In the genomic region with DNA sequence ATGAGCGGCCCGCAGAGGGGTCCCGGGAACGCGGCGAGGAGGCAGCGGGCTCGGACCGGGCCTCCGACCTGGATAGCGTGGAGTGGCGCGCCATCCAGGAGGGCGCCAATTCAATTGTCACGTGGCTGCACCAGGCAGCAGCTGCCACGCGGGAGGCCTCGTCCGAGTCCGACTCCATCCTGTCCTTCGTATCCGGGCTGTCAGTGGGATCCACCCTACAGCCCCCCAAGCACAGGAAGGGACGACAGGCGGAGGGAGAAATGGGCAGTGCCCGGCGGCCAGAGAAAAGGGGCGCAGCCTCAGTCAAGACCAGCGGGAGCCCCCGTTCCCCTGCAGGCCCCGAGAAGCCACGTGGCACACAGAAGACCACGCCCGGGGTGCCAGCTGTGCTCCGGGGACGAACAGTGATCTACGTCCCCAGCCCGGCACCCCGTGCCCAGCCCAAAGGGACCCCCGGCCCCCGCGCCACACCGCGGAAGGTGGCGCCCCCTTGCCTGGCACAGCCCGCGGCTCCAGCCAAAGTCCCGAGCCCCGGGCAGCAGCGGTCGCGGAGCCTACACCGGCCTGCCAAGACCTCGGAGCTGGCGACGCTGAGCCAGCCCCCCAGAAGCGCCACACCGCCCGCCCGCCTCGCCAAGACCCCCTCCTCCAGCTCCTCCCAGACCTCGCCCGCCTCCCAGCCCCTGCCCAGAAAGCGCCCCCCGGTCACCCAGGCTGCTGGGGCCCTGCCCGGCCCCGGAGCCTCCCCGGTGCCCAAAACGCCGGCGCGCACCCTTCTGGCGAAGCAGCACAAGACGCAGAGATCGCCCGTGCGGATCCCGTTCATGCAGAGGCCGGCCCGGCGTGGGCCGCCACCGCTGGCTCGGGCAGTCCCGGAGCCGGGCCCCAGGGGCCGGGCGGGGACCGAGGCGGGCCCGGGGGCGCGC, we compare ENCODE assay signal across 7 cellular contexts. TPM values are rescaled to one million over a fixed set of nuclear protein-coding genes. Genes with fewer than 3 reads are reported as not detected.
DNase-seq lines count a peak whose midpoint lies in the region; ATAC-seq and TF ChIP-seq lines count a peak whose summit lies in the region.
"Had no signal": no experiment of that assay in that cellular context is flagged by ENCODE, and none has a peak within 500 bp of the region (broad histone marks: within the 10 kb centered on the region; RNA-seq: fewer than 3 reads in every experiment).

No MANE protein-coding gene starts in this region.

- no peak for TF ChIP-seq POLR2A in stomach (IDR thresholded peaks at IDR 0.05)

- TF ChIP-seq CTCF in endodermal cell (conservative IDR thresholded peaks at IDR 0.05): no peak
- no peak for TF ChIP-seq CTCF in stomach (IDR thresholded peaks at IDR 0.05)

- TF ChIP-seq EP300 in stomach (IDR thresholded peaks at IDR 0.05): no peak

- H3K4me1 ChIP-seq in endodermal cell (ENCODE audit: control insufficient read depth, insufficient read depth, low read length) (peaks cover 12% of the 10 kb centered on the region), stomach (peaks cover 61 to 84% (median 82%) of the 10 kb centered on the region in 4 donors)

- H3K4me3 Mint-ChIP-seq in endodermal cell: no peak overlapping the region

- peak; percentile 63 for DNase-seq in activated CD4-positive, alpha-beta T cell treated with anti-CD3 and anti-CD28 coated beads for 48 hours
- no peak for DNase-seq in activated CD4-positive, alpha-beta T cell treated with anti-CD3 and anti-CD28 coated beads, Interleukin-2, amount 50 U/mL, for 1 hour
- DNase-seq in endodermal cell: peak; percentile 88
- no peak for DNase-seq in stomach
- DNase-seq: BE2C had no signal

- H3K27ac Mint-ChIP-seq in endodermal cell: no peak overlapping the region

- no peaks in the 10 kb centered on the region for H3K9me3 ChIP-seq in endodermal cell (ENCODE audit: control insufficient read depth, low read length)
- no peaks in the 10 kb centered on the region for H3K9me3 ChIP-seq in stomach
- H3K9me3 ChIP-seq: BE2C had no signal

- H3K9ac ChIP-seq in endodermal cell (ENCODE audit: extremely low read depth, low read length, poor library complexity, severe bottlenecking): no peak overlapping the region

- no peak overlapping the region for H3K27ac ChIP-seq in endodermal cell (ENCODE audit: low read depth, low read length)
- no peak overlapping the region for H3K27ac ChIP-seq in stomach

- H3K27me3 Mint-ChIP-seq in endodermal cell (ENCODE audit: insufficient read depth): peaks cover 72% of the 10 kb centered on the region

- H3K4me3 ChIP-seq in endodermal cell (ENCODE audit: low read length): no peak overlapping the region
- peak overlapping the region in 3 of 4 donors; percentile 27 to 38 (median 34) for H3K4me3 ChIP-seq in stomach

- intact Hi-C loops in stomach (cut with DNase I; ENCODE audit: low total_unique reads): no loop called here

- H3K9me3 Mint-ChIP-seq in endodermal cell: no peaks in the 10 kb centered on the region

- H3K36me3 ChIP-seq in endodermal cell (ENCODE audit: control insufficient read depth, insufficient read depth, low read length): no peaks in the 10 kb centered on the region
- no peaks in the 10 kb centered on the region for H3K36me3 ChIP-seq in stomach

- H3K27me3 ChIP-seq in endodermal cell (ENCODE audit: control insufficient read depth, insufficient read depth, low read length, poor library complexity, severe bottlenecking) (peaks cover 96% of the 10 kb centered on the region), stomach (peaks cover 42 to 93% (median 83%) of the 10 kb centered on the region in 3 donors)
- H3K27me3 ChIP-seq: BE2C had no signal

- no peaks in the 10 kb centered on the region for H3K4me1 Mint-ChIP-seq in endodermal cell

- H3K36me3 Mint-ChIP-seq in endodermal cell (ENCODE audit: low read depth): no peaks in the 10 kb centered on the region

- 16 to 26% methylated on average over 41 to 92 of the region's 92 CpGs for WGBS in endodermal cell (ENCODE audit: insufficient coverage in 1 of 2, insufficient read length in 1 of 2), 2 experiments
- WGBS in stomach, 5 donors: 3 to 7% (median 5%) methylated on average over 39 to 92 of the region's 92 CpGs

- ATAC-seq in HG03095 (IDR thresholded peaks at IDR 0.05; ENCODE audit: unreplicated experiment) (no peak), HG02938 (IDR thresholded peaks at IDR 0.05; ENCODE audit: unreplicated experiment) (no peak)

RNA-seq across cellular contexts. Expression of a gene that starts 10.5 kb away (rescaled TPM):
- total RNA-seq in endodermal cell: 10 to 100 TPM; 40.0 to 51.1 TPM
- 29.8 TPM for polyA plus RNA-seq in endodermal cell (2013, experiment 1 of 2)
- polyA plus RNA-seq in endodermal cell (2013, experiment 2 of 2): 25.4 TPM
- 10 to 100 TPM in 4 of 5 donors, 1 to 10 TPM in 1; 5.4 to 84.3 (median 21.3) TPM for total RNA-seq in stomach
- 10 to 100 TPM; 25.4 to 34.9 (median 32.7) TPM for polyA plus RNA-seq in stomach

RNA-seq across cellular contexts. Expression of a gene that starts 18.6 kb away (rescaled TPM):
- under 1 TPM; 0.38 to 0.57 TPM for total RNA-seq in endodermal cell
- 23.2 TPM for polyA plus RNA-seq in endodermal cell (2013, experiment 1 of 2)
- 22.1 TPM for polyA plus RNA-seq in endodermal cell (2013, experiment 2 of 2)
- total RNA-seq in stomach: 1 to 10 TPM in 2 of 5 donors, under 1 TPM in 2, not detected in 1; 0.58 to 3.5 (median 2.0) TPM
- polyA plus RNA-seq in stomach: under 1 TPM; 0.10 to 0.31 (median 0.15) TPM

RNA-seq across cellular contexts. Expression of a gene that starts 21.6 kb away (rescaled TPM):
- total RNA-seq in endodermal cell (10 to 100 TPM; 25.2 to 31.6 TPM), stomach (10 to 100 TPM in 2 of 5 donors, 1 to 10 TPM in 1, not detected in 2; 1.7 to 26.8 (median 19.7) TPM)
- 15.2 TPM for polyA plus RNA-seq in endodermal cell (2013, experiment 1 of 2)
- 12.1 TPM for polyA plus RNA-seq in endodermal cell (2013, experiment 2 of 2)
- polyA plus RNA-seq in stomach: 1 to 10 TPM; 2.7 to 5.0 (median 3.2) TPM

RNA-seq across cellular contexts. Expression of a gene that starts 22.4 kb away (rescaled TPM):
- total RNA-seq in endodermal cell (10 to 100 TPM; 24.7 to 49.4 TPM), stomach (10 to 100 TPM in 1 of 5 donors, 1 to 10 TPM in 1, not detected in 3; 3.7 to 24.3 TPM)
- polyA plus RNA-seq in endodermal cell (2013, experiment 1 of 2): 13.9 TPM
- polyA plus RNA-seq in endodermal cell (2013, experiment 2 of 2): 13.0 TPM
- polyA plus RNA-seq in stomach: 10 to 100 TPM in 1 of 3 donors, 1 to 10 TPM in 2; 3.5 to 10.1 (median 6.1) TPM

RNA-seq across cellular contexts. Expression of a gene that starts 30.3 kb away (rescaled TPM):
- total RNA-seq in endodermal cell: 1,000 to 10,000 TPM; 1,298 to 1,321 TPM
- polyA plus RNA-seq in endodermal cell (2013, experiment 1 of 2): 2,005 TPM
- polyA plus RNA-seq in endodermal cell (2013, experiment 2 of 2): 1,939 TPM
- total RNA-seq in stomach: 1,000 to 10,000 TPM in 4 of 5 donors, 100 to 1,000 TPM in 1; 428 to 2,471 (median 1,694) TPM
- polyA plus RNA-seq in stomach: 1,000 to 10,000 TPM; 2,846 to 4,539 (median 3,866) TPM

Comparison
In these comparisons a context has a peak if more than half of its experiments do, and no peak if none do; other contexts are left out.
1. DNase-seq: peak in activated CD4-positive, alpha-beta T cell treated with anti-CD3 and anti-CD28 coated beads for 48 hours (single experiment) and endodermal cell (single experiment); none in activated CD4-positive, alpha-beta T cell treated with anti-CD3 and anti-CD28 coated beads, Interleukin-2, amount 50 U/mL, for 1 hour (single experiment) and stomach (single experiment).